Comparison of ENCODE assay signal across 16 cellular contexts in genomic region chr12:95054206-95054605, GRCh38. TPM values are rescaled to one million over a fixed set of nuclear protein-coding genes. Genes with fewer than 3 reads are reported as not detected.
DNase-seq lines count a peak whose midpoint lies in the region; ATAC-seq and TF ChIP-seq lines count a peak whose summit lies in the region.
"Had no signal": no experiment of that assay in that cellular context is flagged by ENCODE, and none has a peak within 500 bp of the region (broad histone marks: within the 10 kb centered on the region; RNA-seq: fewer than 3 reads in every experiment).

No MANE protein-coding gene starts in this region.

- H3K27me3 Mint-ChIP-seq in glutamatergic neuron (ENCODE audit: unreplicated experiment) (peaks cover 2% of the 10 kb centered on the region), immature natural killer cell (ENCODE audit: low read depth in 3 of 3) (no peaks in the 10 kb centered on the region)
- H3K27me3 Mint-ChIP-seq in naive thymus-derived CD4-positive, alpha-beta T cell, result no peaks in the 10 kb centered on the region

- intact Hi-C loops in thyroid gland (cut with DNase I), result no loop called here
- intact Hi-C loops in naive thymus-derived CD4-positive, alpha-beta T cell (cut with micrococcal nuclease), result no loop called here

- H3K27me3 ChIP-seq in WERI-Rb-1 (ENCODE audit: insufficient read depth, low read depth, severe bottlenecking) (no peaks in the 10 kb centered on the region), thyroid gland (no peaks in the 10 kb centered on the region)
- H3K27me3 ChIP-seq in naive thymus-derived CD4-positive, alpha-beta T cell (ENCODE audit: control insufficient read depth in 2 of 2, insufficient read depth in 2 of 2, low read length in 2 of 2), result no peaks in the 10 kb centered on the region
- H3K27me3 ChIP-seq: BLaER1 had no signal

- TF ChIP-seq POLR2A in thyroid gland (IDR thresholded peaks at IDR 0.05), result peak in 1 of 2 donors; percentile 16

- 46 to 52% methylated on average over 2 of the region's 2 CpGs for WGBS in thyroid gland, 2 donors

- H3K36me3 ChIP-seq in WERI-Rb-1 (peaks cover 52% of the 10 kb centered on the region), thyroid gland (peaks cover 14 to 15% of the 10 kb centered on the region in 2 donors)
- peaks cover 0 to 46% (median 0%) of the 10 kb centered on the region in 3 experiments for H3K36me3 ChIP-seq in naive thymus-derived CD4-positive, alpha-beta T cell (ENCODE audit: control insufficient read depth in 2 of 3, insufficient read depth in 3 of 3, low read length in 3 of 3)

- peaks cover 18 to 25% of the 10 kb centered on the region in 2 donors for H3K4me1 ChIP-seq in thyroid gland
- no peaks in the 10 kb centered on the region for H3K4me1 ChIP-seq in naive thymus-derived CD4-positive, alpha-beta T cell (ENCODE audit: control insufficient read depth in 2 of 2, insufficient read depth in 2 of 2, low read length in 2 of 2)
- H3K4me1 ChIP-seq: BLaER1, Caco-2 had no signal

- H3K4me3 Mint-ChIP-seq in glutamatergic neuron (ENCODE audit: unreplicated experiment) (no peak overlapping the region), immature natural killer cell (no peak overlapping the region)
- H3K4me3 Mint-ChIP-seq in naive thymus-derived CD4-positive, alpha-beta T cell, result no peak overlapping the region
- H3K4me3 Mint-ChIP-seq: CD8-positive, alpha-beta memory T cell had no signal

- TF ChIP-seq CTCF in WERI-Rb-1 (IDR thresholded peaks at IDR 0.05; ENCODE audit: low read depth, low read length), result no peak
- TF ChIP-seq CTCF in glutamatergic neuron (IDR thresholded peaks at IDR 0.05; ENCODE audit: partially characterized antibody, unreplicated experiment), result no peak
- no peak for TF ChIP-seq CTCF in thyroid gland (IDR thresholded peaks at IDR 0.05)

- peak overlapping the region; percentile 30 for H3K27ac ChIP-seq in WERI-Rb-1
- peak overlapping the region in 2 of 3 donors; percentile 56 to 74 for H3K27ac ChIP-seq in thyroid gland
- H3K27ac ChIP-seq in naive thymus-derived CD4-positive, alpha-beta T cell (ENCODE audit: low read depth, low read length), result no peak overlapping the region
- H3K27ac ChIP-seq: BLaER1, GM23248, HL-60 had no signal

- H3K9me3 ChIP-seq in WERI-Rb-1 (ENCODE audit: severe bottlenecking) (no peaks in the 10 kb centered on the region), thyroid gland (no peaks in the 10 kb centered on the region)
- H3K9me3 ChIP-seq in naive thymus-derived CD4-positive, alpha-beta T cell (ENCODE audit: control insufficient read depth in 2 of 3, low read length in 3 of 3), result no peaks in the 10 kb centered on the region
- H3K9me3 ChIP-seq: BLaER1, Caco-2 had no signal

- no peaks in the 10 kb centered on the region for H3K36me3 Mint-ChIP-seq in glutamatergic neuron (ENCODE audit: unreplicated experiment)
- H3K36me3 Mint-ChIP-seq in naive thymus-derived CD4-positive, alpha-beta T cell, result peaks cover 0 to 35% (median 9%) of the 10 kb centered on the region in 5 donors
- H3K36me3 Mint-ChIP-seq in immature natural killer cell, result peaks cover 12 to 40% (median 16%) of the 10 kb centered on the region in 3 donors

- H3K27ac Mint-ChIP-seq in glutamatergic neuron (ENCODE audit: unreplicated experiment), result peak overlapping the region; percentile 88
- H3K27ac Mint-ChIP-seq in naive thymus-derived CD4-positive, alpha-beta T cell, result no peak overlapping the region
- no peak overlapping the region for H3K27ac Mint-ChIP-seq in immature natural killer cell
- H3K27ac Mint-ChIP-seq: CD8-positive, alpha-beta memory T cell had no signal

- H3K9me3 Mint-ChIP-seq in glutamatergic neuron (ENCODE audit: unreplicated experiment) (no peaks in the 10 kb centered on the region), immature natural killer cell (no peaks in the 10 kb centered on the region)
- no peaks in the 10 kb centered on the region for H3K9me3 Mint-ChIP-seq in naive thymus-derived CD4-positive, alpha-beta T cell
- H3K9me3 Mint-ChIP-seq: CD8-positive, alpha-beta memory T cell had no signal

- CTCF ChIA-PET in naive thymus-derived CD4-positive, alpha-beta T cell (lab: Charles Lee), result no interaction called here

- POLR2A ChIA-PET in naive thymus-derived CD4-positive, alpha-beta T cell (lab: Charles Lee), result no interaction called here

- ATAC-seq in naive thymus-derived CD4-positive, alpha-beta T cell, result no peak
- ATAC-seq: HCT116 had no signal

- H3K4me1 Mint-ChIP-seq in glutamatergic neuron (ENCODE audit: low read depth, unreplicated experiment) (peaks cover 8% of the 10 kb centered on the region), immature natural killer cell (no peaks in the 10 kb centered on the region)
- no peaks in the 10 kb centered on the region for H3K4me1 Mint-ChIP-seq in naive thymus-derived CD4-positive, alpha-beta T cell
- H3K4me1 Mint-ChIP-seq: CD8-positive, alpha-beta memory T cell had no signal

- DNase-seq in NCI-H524 (lab: John Stamatoyannopoulos, UW), result peak; percentile 21 to 47
- no peak for DNase-seq in NCI-H524 treated with DMSO at 0.1 percent for 48 hours (lab: John Stamatoyannopoulos, UW)
- no peak for DNase-seq in WERI-Rb-1
- no peak for DNase-seq in glutamatergic neuron
- DNase-seq in thyroid gland, result peak in 1 of 2 donors; percentile 18
- no peak for DNase-seq in naive thymus-derived CD4-positive, alpha-beta T cell
- no peak for DNase-seq in immature natural killer cell
- DNase-seq in RKO (ENCODE audit: low spot score), result no peak
- DNase-seq: 8988T; AML-193; Caco-2; CD8-positive, alpha-beta memory T cell; GM23248 had no signal

- H3K4me3 ChIP-seq in WERI-Rb-1 (ENCODE audit: low read depth, low read length), result no peak overlapping the region
- H3K4me3 ChIP-seq in thyroid gland (replicated peaks in 1 of 3), result no peak overlapping the region
- no peak overlapping the region for H3K4me3 ChIP-seq in naive thymus-derived CD4-positive, alpha-beta T cell (ENCODE audit: low read length)
- H3K4me3 ChIP-seq: BLaER1, GM23248 had no signal

RNA-seq across cellular contexts. Expression of gene NR2C1, which starts 19.2 kb away (rescaled TPM):
- total RNA-seq in glutamatergic neuron (ENCODE audit: unreplicated experiment) (63.8 TPM), thyroid gland (100 to 1,000 TPM in 2 of 4 donors, 10 to 100 TPM in 2; 69.6 to 248 (median 103) TPM)
- 10 to 100 TPM; 30.5 to 66.8 (median 58.7) TPM for total RNA-seq in naive thymus-derived CD4-positive, alpha-beta T cell
- 10 to 100 TPM; 12.5 to 15.9 TPM for polyA plus RNA-seq in naive thymus-derived CD4-positive, alpha-beta T cell
- polyA plus RNA-seq in immature natural killer cell, result 1 to 10 TPM; 1.4 to 9.5 (median 5.9) TPM

RNA-seq across cellular contexts. Expression of gene NDUFA12, which starts 50.7 kb away (rescaled TPM):
- total RNA-seq in glutamatergic neuron (ENCODE audit: unreplicated experiment) (73.8 TPM), thyroid gland (100 to 1,000 TPM in 3 of 4 donors, 10 to 100 TPM in 1; 88.4 to 178 (median 136) TPM)
- 100 to 1,000 TPM in 1 of 5 experiments, 10 to 100 TPM in 4; 57.8 to 123 (median 68.5) TPM for total RNA-seq in naive thymus-derived CD4-positive, alpha-beta T cell
- 100 to 1,000 TPM; 393 to 507 TPM for polyA plus RNA-seq in naive thymus-derived CD4-positive, alpha-beta T cell
- 100 to 1,000 TPM; 345 to 618 (median 351) TPM for polyA plus RNA-seq in immature natural killer cell

Comparison
In these comparisons a context has a peak if more than half of its experiments do, and no peak if none do; other contexts are left out.
1. DNase-seq: peak in NCI-H524 (2 of 2); none in NCI-H524 treated with DMSO at 0.1 percent for 48 hours (single experiment), WERI-Rb-1 (single experiment), glutamatergic neuron (single experiment), naive thymus-derived CD4-positive, alpha-beta T cell (0 of 9), immature natural killer cell (0 of 3) and RKO (single experiment).